8 cellular contexts compared by ENCODE assay signal in the genomic region with DNA sequence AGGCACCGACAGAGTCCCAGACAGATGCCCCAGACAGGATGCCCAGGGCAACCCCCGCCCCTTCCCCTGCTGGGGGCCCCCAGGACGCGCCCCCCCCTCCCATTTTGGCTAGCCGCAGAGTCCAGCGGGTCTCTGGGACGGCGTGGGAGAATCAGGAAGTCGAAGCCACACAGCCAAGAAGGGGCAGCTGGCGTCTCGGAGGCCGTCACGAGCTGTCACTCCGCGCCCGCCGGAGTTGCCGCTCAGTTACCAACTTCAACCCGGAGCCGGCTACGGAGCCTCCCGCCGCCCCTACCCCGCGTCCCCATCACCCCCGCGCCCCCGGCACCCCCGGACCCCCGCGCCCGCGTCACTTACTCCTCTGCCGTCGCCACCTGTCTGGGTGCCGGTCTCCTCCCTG.
A peak's percentile ranks its signal among the peaks of the same experiment; 100 is the strongest.
DNase-seq lines count a peak whose midpoint lies in the region; ATAC-seq and TF ChIP-seq lines count a peak whose summit lies in the region.
"Not testable (repeated sequence)": the region's sequence is repeated elsewhere in the genome, so short reads cannot be mapped to it uniquely, and the experiment has no call there.

No MANE protein-coding gene starts in this region.

- CTCF ChIA-PET in Calu3 (lab: Charles Lee), result not testable (repeated sequence)

- 0% methylated on average over 14 of the region's 36 CpGs; no CpG with 5 or more reads in 1 of the 2 donors for WGBS in body of pancreas, 2 donors
- 0% methylated on average over 9 of the region's 36 CpGs; no CpG with 5 or more reads in 1 of the 2 donors for WGBS in transverse colon (ENCODE audit: low coverage in 1 of 2), 2 donors

- H3K27ac ChIP-seq in body of pancreas, lower lobe of right lung, parathyroid adenoma, transverse colon: not testable (repeated sequence)

- not testable (repeated sequence) for TF ChIP-seq CTCF in Calu3 (IDR thresholded peaks at IDR 0.05; ENCODE audit: unreplicated experiment); NB4 (IDR thresholded peaks at IDR 0.05; ENCODE audit: low read depth, low read length); body of pancreas (IDR thresholded peaks at IDR 0.05); glutamatergic neuron (IDR thresholded peaks at IDR 0.05; ENCODE audit: partially characterized antibody, unreplicated experiment); lower lobe of right lung (IDR thresholded peaks at IDR 0.05); parathyroid adenoma (IDR thresholded peaks at IDR 0.05); transverse colon (IDR thresholded peaks at IDR 0.05)

- BruUV-seq in Calu3 (replicated peaks; lab: Mats Ljungman, UMichigan), result not testable (repeated sequence)

- H3K9me3 Mint-ChIP-seq in Calu3 (ENCODE audit: low read depth, unreplicated experiment); glutamatergic neuron (ENCODE audit: unreplicated experiment): not testable (repeated sequence)

- H3K27me3 Mint-ChIP-seq in Calu3 (ENCODE audit: unreplicated experiment), result peaks cover 73% of the 10 kb centered on the region
- H3K27me3 Mint-ChIP-seq in glutamatergic neuron (ENCODE audit: unreplicated experiment), result not testable (repeated sequence)

- in situ Hi-C loops in transverse colon (cut with MboI; ENCODE audit: low pct_ligation_motif_present in 1 of 4, low pct_unique_long_range_greater_than_20kb in 1 of 4, low sequenced_read_pairs in 3 of 4), result not testable (repeated sequence)

- DNase-seq in Calu3, lower lobe of right lung, transverse colon: not testable (repeated sequence)
- DNase-seq in NB4 (ENCODE audit: low read depth) (peak; percentile 9), body of pancreas (peak in 3 of 4 donors; percentile 11 to 16 (median 15)), glutamatergic neuron (peak; percentile 29)
- DNase-seq in activated CD4-positive, alpha-beta T cell treated with anti-CD3 and anti-CD28 coated beads for 48 hours, result peak; percentile 2

- peak overlapping the region; percentile 85 for H3K4me2 ChIP-seq in parathyroid adenoma (ENCODE audit: low read length)

- intact Hi-C loops in Calu3 (cut with micrococcal nuclease; ENCODE audit: unreplicated experiment); body of pancreas (cut with DNase I); lower lobe of right lung (cut with DNase I); transverse colon (cut with DNase I; ENCODE audit: low total_unique reads): not testable (repeated sequence)

- not testable (repeated sequence) for H3K36me3 ChIP-seq in body of pancreas (replicated peaks in 1 of 2; ENCODE audit: insufficient read depth in 1 of 2, low read depth in 2 of 2); lower lobe of right lung; parathyroid adenoma (ENCODE audit: control insufficient read depth, insufficient read depth, low read length); transverse colon

- H3K9ac ChIP-seq in parathyroid adenoma, result not testable (repeated sequence)

- not testable (repeated sequence) for ATAC-seq in body of pancreas, lower lobe of right lung

- not testable (repeated sequence) for H3K36me3 Mint-ChIP-seq in Calu3 (ENCODE audit: insufficient read depth, unreplicated experiment); glutamatergic neuron (ENCODE audit: unreplicated experiment)

- peak overlapping the region; percentile 60 for H2AFZ ChIP-seq in parathyroid adenoma

- H3K4me3 Mint-ChIP-seq in Calu3 (ENCODE audit: low read depth, unreplicated experiment), result peak overlapping the region; percentile 65
- H3K4me3 Mint-ChIP-seq in glutamatergic neuron (ENCODE audit: unreplicated experiment), result not testable (repeated sequence)

- not testable (repeated sequence) for H3K4me3 ChIP-seq in NB4 (ENCODE audit: low read depth, low read length)
- H3K4me3 ChIP-seq in body of pancreas (peak overlapping the region; percentile 30 to 36), lower lobe of right lung (peak overlapping the region; percentile 50), parathyroid adenoma (ENCODE audit: low read depth, low read length) (peak overlapping the region; percentile 53), transverse colon (peak overlapping the region in 3 of 4 donors; percentile 20 to 56 (median 35))

- TF ChIP-seq POLR2A in NB4 (IDR thresholded peaks at IDR 0.05; ENCODE audit: extremely low read depth, insufficient read length); body of pancreas (IDR thresholded peaks at IDR 0.05); transverse colon (IDR thresholded peaks at IDR 0.05): not testable (repeated sequence)

- H3K27ac Mint-ChIP-seq in Calu3 (ENCODE audit: unreplicated experiment); glutamatergic neuron (ENCODE audit: unreplicated experiment): not testable (repeated sequence)

- H3K4me1 Mint-ChIP-seq in Calu3 (ENCODE audit: low read depth, unreplicated experiment); glutamatergic neuron (ENCODE audit: low read depth, unreplicated experiment): not testable (repeated sequence)

- H3K4me1 ChIP-seq in body of pancreas, lower lobe of right lung, parathyroid adenoma, transverse colon: not testable (repeated sequence)

- not testable (repeated sequence) for H3K27me3 ChIP-seq in body of pancreas; parathyroid adenoma (ENCODE audit: control insufficient read depth, insufficient read depth, low read length)
- H3K27me3 ChIP-seq in lower lobe of right lung (ENCODE audit: low read depth) (peaks cover 21% of the 10 kb centered on the region), transverse colon (peaks cover 36% of the 10 kb centered on the region)

- TF ChIP-seq EP300 in transverse colon (IDR thresholded peaks at IDR 0.05; ENCODE audit: low read depth), result not testable (repeated sequence)

- H3K79me2 ChIP-seq in parathyroid adenoma, result not testable (repeated sequence)

- H3K9me3 ChIP-seq in body of pancreas; lower lobe of right lung; parathyroid adenoma (ENCODE audit: control insufficient read depth, low read length); transverse colon: not testable (repeated sequence)
